ENCODE assay signal across 8 cellular contexts in genomic region chr22:21629262-21630149, GRCh38. TPM values are rescaled to one million over a fixed set of nuclear protein-coding genes. Genes with fewer than 3 reads are reported as not detected.
A peak's percentile ranks its signal among the peaks of the same experiment; 100 is the strongest.
DNase-seq lines count a peak whose midpoint lies in the region; ATAC-seq and TF ChIP-seq lines count a peak whose summit lies in the region.

A gene with protein sequence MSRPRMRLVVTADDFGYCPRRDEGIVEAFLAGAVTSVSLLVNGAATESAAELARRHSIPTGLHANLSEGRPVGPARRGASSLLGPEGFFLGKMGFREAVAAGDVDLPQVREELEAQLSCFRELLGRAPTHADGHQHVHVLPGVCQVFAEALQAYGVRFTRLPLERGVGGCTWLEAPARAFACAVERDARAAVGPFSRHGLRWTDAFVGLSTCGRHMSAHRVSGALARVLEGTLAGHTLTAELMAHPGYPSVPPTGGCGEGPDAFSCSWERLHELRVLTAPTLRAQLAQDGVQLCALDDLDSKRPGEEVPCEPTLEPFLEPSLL (minus strand): TSS chr22:21630022. CDS start chr22:21630014, 8 bp downstream.

- peak; percentile 96 for TF ChIP-seq CTCF in left ventricle myocardium inferior (IDR thresholded peaks at IDR 0.05; ENCODE audit: borderline replicate concordance)
- TF ChIP-seq CTCF in psoas muscle (IDR thresholded peaks at IDR 0.05), result peak; percentile 19

- H3K27me3 ChIP-seq in left ventricle myocardium inferior (ENCODE audit: low read depth) (no peaks in the 10 kb centered on the region), psoas muscle (ENCODE audit: insufficient read depth in 3 of 3, low read length in 2 of 3) (no peaks in the 10 kb centered on the region)

- 1 to 3% (median 3%) methylated on average over 78 to 93 of the region's 93 CpGs for WGBS in psoas muscle, 3 donors
- under 1% methylated on average over 93 of the region's 93 CpGs for WGBS in urinary bladder

- H3K27ac ChIP-seq in left ventricle myocardium inferior (replicated peaks) (peak within 1 kb of the TSS; percentile 75), psoas muscle (peak within 1 kb of the TSS; percentile 25), urinary bladder (ENCODE audit: low read depth) (peak within 1 kb of the TSS; percentile 90)

- DNase-seq in NCI-H1694 (lab: John Stamatoyannopoulos, UW), result peak; percentile 86
- peak; percentile 87 for DNase-seq in amniotic epithelial cell (ENCODE audit: low read depth)
- peak; percentile 93 for DNase-seq in left ventricle myocardium inferior
- peak; percentile 93 to 97 for DNase-seq in psoas muscle

- no peaks in the 10 kb centered on the region for H3K36me3 ChIP-seq in left ventricle myocardium inferior
- H3K36me3 ChIP-seq in psoas muscle (ENCODE audit: insufficient read depth in 1 of 2, low read depth in 1 of 2), result no peaks in the 10 kb centered on the region
- H3K36me3 ChIP-seq in urinary bladder (ENCODE audit: insufficient read depth), result peaks cover 2% of the 10 kb centered on the region

- TF ChIP-seq POLR2A in GM15510 (IDR thresholded peaks at IDR 0.05; ENCODE audit: borderline replicate concordance, extremely low read depth, insufficient read length), result peak; percentile 78

- peaks cover 42% of the 10 kb centered on the region for H3K4me1 ChIP-seq in left ventricle myocardium inferior
- peaks cover 3% of the 10 kb centered on the region for H3K4me1 ChIP-seq in psoas muscle
- H3K4me1 ChIP-seq in urinary bladder (ENCODE audit: insufficient read depth), result no peaks in the 10 kb centered on the region

- ATAC-seq in HG02885 (IDR thresholded peaks at IDR 0.05; ENCODE audit: poor library complexity, unreplicated experiment) (peak; percentile 78), psoas muscle (peak; percentile 94 to 98 (median 98))

- intact Hi-C loops in T-helper 1 cell treated with Interleukin-12 subunit alpha and Interleukin-12 subunit beta and Interleukin-4 antibody, amounts not matched to agents 30 ng/mL and 1 ng/mL, for 36 hours (cut with micrococcal nuclease), result loop anchor here (1.0 to 2.0 kb wide), 5 partner anchors 13 to 62 kb away; partner anchors contain the start of genes PPIL2, SDF2L1 and UBE2L3
- intact Hi-C loops in left ventricle myocardium inferior (cut with micrococcal nuclease), result loop anchor here (10.0 kb wide), 1 partner anchor 55 kb away; no protein-coding TSS in a partner anchor
- intact Hi-C loops in psoas muscle (cut with DNase I), result loop anchor here in 1 of 2 donors (5.0 kb wide), 1 partner anchor 37 kb away; no protein-coding TSS in a partner anchor

- H3K9me3 ChIP-seq in left ventricle myocardium inferior (replicated peaks), result no peaks in the 10 kb centered on the region
- no peaks in the 10 kb centered on the region for H3K9me3 ChIP-seq in psoas muscle

- H3K4me3 ChIP-seq in left ventricle myocardium inferior (peak within 1 kb of the TSS; percentile 90), psoas muscle (peak within 1 kb of the TSS; percentile 86), urinary bladder (ENCODE audit: low read depth, low read length) (peak within 1 kb of the TSS; percentile 93)

RNA-seq across cellular contexts. Expression of the gene that starts here (rescaled TPM):
- 34.8 and 35.0 TPM in 2 replicates for total RNA-seq in T-helper 1 cell treated with Interleukin-12 subunit alpha and Interleukin-12 subunit beta and Interleukin-4 antibody, amounts not matched to agents 30 ng/mL and 1 ng/mL, for 36 hours
- 4.5 TPM for total RNA-seq in left ventricle myocardium inferior
- total RNA-seq in psoas muscle, result 1 to 10 TPM; 2.4 to 5.4 (median 3.3) TPM
- 1 to 10 TPM; 3.6 to 5.8 (median 4.0) TPM for polyA plus RNA-seq in psoas muscle
- 3.7 TPM for total RNA-seq in urinary bladder
- 26.4 TPM for polyA plus RNA-seq in urinary bladder

Comparison
In these comparisons a context has a peak if more than half of its experiments do, and no peak if none do; other contexts are left out.
1. Peak in every context shown above with its lines: DNase-seq, ATAC-seq, H3K4me3 ChIP-seq and H3K27ac ChIP-seq.
2. H3K27ac ChIP-seq: peak in every context shown above with its lines; median percentile 90 in urinary bladder; 75 in left ventricle myocardium inferior; 25 in psoas muscle.